Comparison of ENCODE assay signal across 1 cellular context in genomic region chr5:104573979-104574709, GRCh38.
TF ChIP-seq lines count a peak whose summit lies in the region.

No MANE protein-coding gene starts in this region.

TF ChIP-seq in H1, 55 proteins besides CTCF, POLR2A, EP300 and RAD21 (continued from another document):
- TF ChIP-seq MAFK (IDR thresholded peaks at IDR 0.05; ENCODE audit: low read depth, low read length) (no peak), RFX5 (IDR thresholded peaks at IDR 0.05; ENCODE audit: borderline replicate concordance, low read depth, low read length) (no peak), ATF3 (IDR thresholded peaks at IDR 0.05; ENCODE audit: insufficient read depth, low read depth, low read length) (no peak), CHD1 (IDR thresholded peaks at IDR 0.05; ENCODE audit: low read depth, low read length) (no peak), SRF (IDR thresholded peaks at IDR 0.05; ENCODE audit: low read depth, low read length) (no peak)
- TF ChIP-seq, protein P1, sequence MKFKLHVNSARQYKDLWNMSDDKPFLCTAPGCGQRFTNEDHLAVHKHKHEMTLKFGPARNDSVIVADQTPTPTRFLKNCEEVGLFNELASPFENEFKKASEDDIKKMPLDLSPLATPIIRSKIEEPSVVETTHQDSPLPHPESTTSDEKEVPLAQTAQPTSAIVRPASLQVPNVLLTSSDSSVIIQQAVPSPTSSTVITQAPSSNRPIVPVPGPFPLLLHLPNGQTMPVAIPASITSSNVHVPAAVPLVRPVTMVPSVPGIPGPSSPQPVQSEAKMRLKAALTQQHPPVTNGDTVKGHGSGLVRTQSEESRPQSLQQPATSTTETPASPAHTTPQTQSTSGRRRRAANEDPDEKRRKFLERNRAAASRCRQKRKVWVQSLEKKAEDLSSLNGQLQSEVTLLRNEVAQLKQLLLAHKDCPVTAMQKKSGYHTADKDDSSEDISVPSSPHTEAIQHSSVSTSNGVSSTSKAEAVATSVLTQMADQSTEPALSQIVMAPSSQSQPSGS (IDR thresholded peaks at IDR 0.05; ENCODE audit: low read length) = no peak
